ENCODE assay signal across 1 cellular context in genomic region chr15:31325976-31326728, GRCh38.
TF ChIP-seq lines count a peak whose summit lies in the region.

No MANE protein-coding gene starts in this region.

TF ChIP-seq in HEK293, 187 proteins besides CTCF, POLR2A, EP300 and RAD21 (continued from another document):
- TF ChIP-seq ZSCAN18 (tag by site-specific recombination; IDR thresholded peaks at IDR 0.05), result no peak
